Comparison of ENCODE assay signal across 1 cellular context in the genomic region with DNA sequence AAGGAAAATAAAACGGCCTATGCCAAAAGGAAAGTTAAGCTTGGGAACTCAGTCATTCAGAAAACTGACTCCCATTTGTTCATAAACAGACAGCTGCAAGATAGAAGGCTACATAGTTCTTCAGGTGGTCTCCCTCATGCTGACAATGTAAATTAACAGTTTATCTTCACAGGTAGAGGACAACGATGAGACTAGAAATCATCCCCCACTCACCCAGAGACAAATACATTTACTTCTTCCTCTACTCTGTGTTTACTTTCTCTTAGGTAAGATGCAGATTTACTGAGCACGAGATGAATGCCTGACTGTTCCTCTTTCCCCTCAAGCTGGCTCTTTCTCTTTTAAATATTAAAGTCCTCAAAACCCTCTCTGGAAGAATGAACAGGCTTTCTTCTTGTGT.
A peak's percentile ranks its signal among the peaks of the same experiment; 100 is the strongest.
TF ChIP-seq lines count a peak whose summit lies in the region.

No MANE protein-coding gene starts in this region.

TF ChIP-seq in GM23338, 12 proteins besides CTCF, POLR2A, EP300 and RAD21:
- TF ChIP-seq, protein P1, sequence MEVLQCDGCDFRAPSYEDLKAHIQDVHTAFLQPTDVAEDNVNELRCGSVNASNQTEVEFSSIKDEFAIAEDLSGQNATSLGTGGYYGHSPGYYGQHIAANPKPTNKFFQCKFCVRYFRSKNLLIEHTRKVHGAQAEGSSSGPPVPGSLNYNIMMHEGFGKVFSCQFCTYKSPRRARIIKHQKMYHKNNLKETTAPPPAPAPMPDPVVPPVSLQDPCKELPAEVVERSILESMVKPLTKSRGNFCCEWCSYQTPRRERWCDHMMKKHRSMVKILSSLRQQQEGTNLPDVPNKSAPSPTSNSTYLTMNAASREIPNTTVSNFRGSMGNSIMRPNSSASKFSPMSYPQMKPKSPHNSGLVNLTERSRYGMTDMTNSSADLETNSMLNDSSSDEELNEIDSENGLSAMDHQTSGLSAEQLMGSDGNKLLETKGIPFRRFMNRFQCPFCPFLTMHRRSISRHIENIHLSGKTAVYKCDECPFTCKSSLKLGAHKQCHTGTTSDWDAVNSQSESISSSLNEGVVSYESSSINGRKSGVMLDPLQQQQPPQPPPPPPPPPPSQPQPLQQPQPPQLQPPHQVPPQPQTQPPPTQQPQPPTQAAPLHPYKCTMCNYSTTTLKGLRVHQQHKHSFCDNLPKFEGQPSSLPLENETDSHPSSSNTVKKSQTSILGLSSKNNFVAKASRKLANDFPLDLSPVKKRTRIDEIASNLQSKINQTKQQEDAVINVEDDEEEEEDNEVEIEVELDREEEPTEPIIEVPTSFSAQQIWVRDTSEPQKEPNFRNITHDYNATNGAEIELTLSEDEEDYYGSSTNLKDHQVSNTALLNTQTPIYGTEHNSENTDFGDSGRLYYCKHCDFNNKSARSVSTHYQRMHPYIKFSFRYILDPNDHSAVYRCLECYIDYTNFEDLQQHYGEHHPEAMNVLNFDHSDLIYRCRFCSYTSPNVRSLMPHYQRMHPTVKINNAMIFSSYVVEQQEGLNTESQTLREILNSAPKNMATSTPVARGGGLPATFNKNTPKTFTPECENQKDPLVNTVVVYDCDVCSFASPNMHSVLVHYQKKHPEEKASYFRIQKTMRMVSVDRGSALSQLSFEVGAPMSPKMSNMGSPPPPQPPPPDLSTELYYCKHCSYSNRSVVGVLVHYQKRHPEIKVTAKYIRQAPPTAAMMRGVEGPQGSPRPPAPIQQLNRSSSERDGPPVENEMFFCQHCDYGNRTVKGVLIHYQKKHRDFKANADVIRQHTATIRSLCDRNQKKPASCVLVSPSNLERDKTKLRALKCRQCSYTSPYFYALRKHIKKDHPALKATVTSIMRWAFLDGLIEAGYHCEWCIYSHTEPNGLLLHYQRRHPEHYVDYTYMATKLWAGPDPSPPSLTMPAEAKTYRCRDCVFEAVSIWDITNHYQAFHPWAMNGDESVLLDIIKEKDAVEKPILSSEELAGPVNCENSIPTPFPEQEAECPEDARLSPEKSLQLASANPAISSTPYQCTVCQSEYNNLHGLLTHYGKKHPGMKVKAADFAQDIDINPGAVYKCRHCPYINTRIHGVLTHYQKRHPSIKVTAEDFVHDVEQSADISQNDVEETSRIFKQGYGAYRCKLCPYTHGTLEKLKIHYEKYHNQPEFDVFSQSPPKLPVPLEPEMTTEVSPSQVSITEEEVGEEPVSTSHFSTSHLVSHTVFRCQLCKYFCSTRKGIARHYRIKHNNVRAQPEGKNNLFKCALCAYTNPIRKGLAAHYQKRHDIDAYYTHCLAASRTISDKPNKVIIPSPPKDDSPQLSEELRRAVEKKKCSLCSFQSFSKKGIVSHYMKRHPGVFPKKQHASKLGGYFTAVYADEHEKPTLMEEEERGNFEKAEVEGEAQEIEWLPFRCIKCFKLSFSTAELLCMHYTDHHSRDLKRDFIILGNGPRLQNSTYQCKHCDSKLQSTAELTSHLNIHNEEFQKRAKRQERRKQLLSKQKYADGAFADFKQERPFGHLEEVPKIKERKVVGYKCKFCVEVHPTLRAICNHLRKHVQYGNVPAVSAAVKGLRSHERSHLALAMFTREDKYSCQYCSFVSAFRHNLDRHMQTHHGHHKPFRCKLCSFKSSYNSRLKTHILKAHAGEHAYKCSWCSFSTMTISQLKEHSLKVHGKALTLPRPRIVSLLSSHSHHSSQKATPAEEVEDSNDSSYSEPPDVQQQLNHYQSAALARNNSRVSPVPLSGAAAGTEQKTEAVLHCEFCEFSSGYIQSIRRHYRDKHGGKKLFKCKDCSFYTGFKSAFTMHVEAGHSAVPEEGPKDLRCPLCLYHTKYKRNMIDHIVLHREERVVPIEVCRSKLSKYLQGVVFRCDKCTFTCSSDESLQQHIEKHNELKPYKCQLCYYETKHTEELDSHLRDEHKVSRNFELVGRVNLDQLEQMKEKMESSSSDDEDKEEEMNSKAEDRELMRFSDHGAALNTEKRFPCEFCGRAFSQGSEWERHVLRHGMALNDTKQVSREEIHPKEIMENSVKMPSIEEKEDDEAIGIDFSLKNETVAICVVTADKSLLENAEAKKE (CRISPR knock-in tag; IDR thresholded peaks at IDR 0.05): peak; percentile 64; the same call in 1 of the 2 replicates
- TF ChIP-seq NANOG (IDR thresholded peaks at IDR 0.05; ENCODE audit: borderline replicate concordance): peak; percentile 16
- TF ChIP-seq ZNF114 (CRISPR knock-in tag; IDR thresholded peaks at IDR 0.05): no peak
- TF ChIP-seq CREB1 (CRISPR knock-in tag; IDR thresholded peaks at IDR 0.05; ENCODE audit: low read depth): no peak
- no peak for TF ChIP-seq ZNF331 (CRISPR knock-in tag; IDR thresholded peaks at IDR 0.05; ENCODE audit: low read depth)
